ENCODE assay signal across 11 cellular contexts in the genomic region with DNA sequence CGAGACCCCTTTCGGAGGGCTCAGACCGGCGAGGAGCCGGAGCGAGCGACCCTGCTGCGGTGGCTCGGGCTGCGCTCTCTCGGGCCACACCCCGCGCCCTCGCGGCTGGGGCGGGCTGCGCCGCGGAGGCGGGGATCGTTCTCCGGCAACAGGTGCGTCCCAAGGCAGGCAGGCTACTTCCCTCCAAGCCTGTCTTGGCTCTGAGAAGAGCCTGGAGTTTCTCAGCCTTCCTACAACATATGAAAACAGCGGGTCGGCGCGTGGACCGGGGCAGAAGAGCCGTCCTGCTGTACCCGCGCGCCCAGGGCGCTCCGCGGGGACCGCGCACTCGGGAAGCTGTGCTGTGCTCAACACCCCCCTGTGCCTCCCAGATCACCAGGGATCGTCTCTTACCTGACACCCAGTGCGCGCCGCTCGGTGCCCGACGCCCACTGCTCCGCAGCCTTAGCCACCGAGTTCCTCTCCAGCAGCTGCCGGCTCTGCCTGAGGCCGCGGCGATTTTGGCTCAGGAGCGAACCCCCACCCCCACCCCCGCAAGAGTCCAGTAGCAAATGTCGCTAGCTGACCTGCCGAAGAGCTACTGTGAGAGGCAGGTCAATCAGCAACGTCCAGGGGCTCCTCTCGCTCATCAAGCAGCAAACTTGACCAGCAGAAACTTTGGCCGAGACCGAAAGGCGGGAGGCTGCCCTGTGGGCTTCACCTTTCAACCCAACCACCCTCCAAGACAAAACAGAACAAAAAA. TPM values are rescaled to one million over a fixed set of nuclear protein-coding genes. Genes with fewer than 3 reads are reported as not detected.
DNase-seq lines count a peak whose midpoint lies in the region; ATAC-seq and TF ChIP-seq lines count a peak whose summit lies in the region.
"Had no signal": no experiment of that assay in that cellular context is flagged by ENCODE, and none has a peak within 500 bp of the region (broad histone marks: within the 10 kb centered on the region; RNA-seq: fewer than 3 reads in every experiment).

No MANE protein-coding gene starts in this region.

- TF ChIP-seq CTCF in transverse colon (IDR thresholded peaks at IDR 0.05) (no peak), OCI-LY7 (conservative IDR thresholded peaks at IDR 0.05; ENCODE audit: low read length) (no peak)

- no peak for TF ChIP-seq EP300 in transverse colon (IDR thresholded peaks at IDR 0.05; ENCODE audit: low read depth)

- H3K27ac ChIP-seq in CD4-positive, alpha-beta memory T cell (ENCODE audit: low read depth, low read length): no peak overlapping the region
- H3K27ac ChIP-seq in mucosa of rectum (ENCODE audit: low read depth in 2 of 2, low read length in 2 of 2) (no peak overlapping the region), transverse colon (no peak overlapping the region), OCI-LY7 (ENCODE audit: low read depth, low read length, poor library complexity, severe bottlenecking) (no peak overlapping the region)

- H4K20me1 ChIP-seq in OCI-LY7 (ENCODE audit: insufficient read depth, low read length): no peaks in the 10 kb centered on the region

- no peaks in the 10 kb centered on the region for H3K79me2 ChIP-seq in OCI-LY7 (ENCODE audit: insufficient read depth, low read depth, low read length)

- no peak for TF ChIP-seq POLR2A in transverse colon (IDR thresholded peaks at IDR 0.05)

- no peaks in the 10 kb centered on the region for H3K9me3 ChIP-seq in CD4-positive, alpha-beta memory T cell (ENCODE audit: control insufficient read depth in 1 of 2, low read length in 2 of 2)
- H3K9me3 ChIP-seq in mucosa of rectum (ENCODE audit: control insufficient read depth in 2 of 2, low read length in 2 of 2): no peaks in the 10 kb centered on the region
- no peaks in the 10 kb centered on the region for H3K9me3 ChIP-seq in transverse colon
- H3K9me3 ChIP-seq in OCI-LY7 (ENCODE audit: low read length): no peaks in the 10 kb centered on the region

- intact Hi-C loops in CD4-positive, alpha-beta memory T cell (cut with micrococcal nuclease): loop anchor here (1.0 to 5.0 kb wide), 4 partner anchors 10 to 89 kb away; no protein-coding TSS in a partner anchor
- intact Hi-C loops in transverse colon (cut with DNase I; ENCODE audit: low total_unique reads): no loop called here
- intact Hi-C loops in OCI-LY7 (cut with micrococcal nuclease; ENCODE audit: unreplicated experiment): no loop called here

- H2AFZ ChIP-seq in OCI-LY7 (ENCODE audit: low read length): no peak overlapping the region

- peak overlapping the region in 1 of 2 donors; percentile 16 for H3K4me3 ChIP-seq in CD4-positive, alpha-beta memory T cell (ENCODE audit: low read length in 2 of 2)
- peak overlapping the region; percentile 2 to 42 for H3K4me3 ChIP-seq in mucosa of rectum (ENCODE audit: low read length in 2 of 2)
- H3K4me3 ChIP-seq in transverse colon: peak overlapping the region in 2 of 4 donors; percentile 8 to 38
- no peak overlapping the region for H3K4me3 ChIP-seq in OCI-LY7 (ENCODE audit: low read depth, low read length, poor library complexity, severe bottlenecking)

- peaks cover 55 to 59% of the 10 kb centered on the region in 2 donors for H3K27me3 Mint-ChIP-seq in CD4-positive, alpha-beta memory T cell
- H3K27me3 Mint-ChIP-seq in IgD-negative memory B cell: peaks cover 58% of the 10 kb centered on the region
- peaks cover 87% of the 10 kb centered on the region for H3K27me3 Mint-ChIP-seq in central memory CD8-positive, alpha-beta T cell

- H3K27ac Mint-ChIP-seq in CD4-positive, alpha-beta memory T cell: peak overlapping the region in 2 of 7 donors; percentile 68 to 72
- H3K27ac Mint-ChIP-seq in IgD-negative memory B cell: peak overlapping the region; percentile 14 to 89 (median 81)
- no peak overlapping the region for H3K27ac Mint-ChIP-seq in central memory CD8-positive, alpha-beta T cell (ENCODE audit: low read depth)

- no peaks in the 10 kb centered on the region for H3K36me3 ChIP-seq in CD4-positive, alpha-beta memory T cell (ENCODE audit: insufficient read depth, low read length)
- H3K36me3 ChIP-seq in mucosa of rectum (ENCODE audit: control insufficient read depth in 2 of 2, insufficient read depth in 2 of 2, low read length in 2 of 2) (no peaks in the 10 kb centered on the region), transverse colon (no peaks in the 10 kb centered on the region), OCI-LY7 (ENCODE audit: insufficient read depth, low read length) (no peaks in the 10 kb centered on the region)

- no peak overlapping the region for H3K4me2 ChIP-seq in OCI-LY7 (ENCODE audit: low read length)

- peaks cover 21 to 51% (median 37%) of the 10 kb centered on the region in 4 donors for H3K4me1 Mint-ChIP-seq in CD4-positive, alpha-beta memory T cell
- peaks cover 5 to 21% (median 18%) of the 10 kb centered on the region in 3 donors for H3K4me1 Mint-ChIP-seq in IgD-negative memory B cell
- peaks cover 38% of the 10 kb centered on the region for H3K4me1 Mint-ChIP-seq in central memory CD8-positive, alpha-beta T cell

- H3K9me3 Mint-ChIP-seq in CD4-positive, alpha-beta memory T cell: peaks cover 0 to 23% (median 3%) of the 10 kb centered on the region in 8 donors
- peaks cover 0 to 4% (median 0%) of the 10 kb centered on the region in 3 donors for H3K9me3 Mint-ChIP-seq in IgD-negative memory B cell
- peaks cover 4% of the 10 kb centered on the region for H3K9me3 Mint-ChIP-seq in central memory CD8-positive, alpha-beta T cell

- in situ Hi-C loops in transverse colon (cut with MboI; ENCODE audit: low pct_ligation_motif_present in 1 of 4, low pct_unique_long_range_greater_than_20kb in 1 of 4, low sequenced_read_pairs in 3 of 4): no loop called here

- WGBS in transverse colon (ENCODE audit: low coverage in 1 of 2), 2 donors: 5 to 27% methylated on average over 2 to 44 of the region's 60 CpGs

- H3K9me2 ChIP-seq in OCI-LY7 (ENCODE audit: insufficient read depth, low read length): no peaks in the 10 kb centered on the region

- H3K27me3 ChIP-seq in CD4-positive, alpha-beta memory T cell (ENCODE audit: insufficient read depth, low read length): peaks cover 66% of the 10 kb centered on the region
- H3K27me3 ChIP-seq in mucosa of rectum (ENCODE audit: control insufficient read depth in 2 of 2, insufficient read depth in 2 of 2, low read length in 2 of 2) (peaks cover 61 to 64% of the 10 kb centered on the region in 2 donors), transverse colon (peaks cover 99% of the 10 kb centered on the region)

- BruUV-seq in OCI-LY7 (replicated peaks; lab: Mats Ljungman, UMichigan): no TSS peak

- no peak overlapping the region for H3K9ac ChIP-seq in mucosa of rectum (ENCODE audit: low read depth in 1 of 2, low read length in 2 of 2)

- H3K4me3 Mint-ChIP-seq in CD4-positive, alpha-beta memory T cell: peak overlapping the region; percentile 46 to 86 (median 69)
- H3K4me3 Mint-ChIP-seq in IgD-negative memory B cell: peak overlapping the region in 3 of 4 donors; percentile 52 to 67 (median 52)
- H3K4me3 Mint-ChIP-seq in central memory CD8-positive, alpha-beta T cell: peak overlapping the region; percentile 43

- CTCF ChIA-PET in CD4-positive, alpha-beta memory T cell (lab: Charles Lee; ENCODE audit: partially characterized antibody): interaction anchor here (2.1 kb wide), 1 partner anchor 62 kb away, joined by 4 read pairs; no protein-coding TSS in a partner anchor
- CTCF ChIA-PET in OCI-LY7 (lab: Charles Lee; ENCODE audit: unreplicated experiment): no interaction called here

- POLR2A ChIA-PET in CD4-positive, alpha-beta memory T cell (lab: Charles Lee; ENCODE audit: partially characterized antibody): interaction anchor here (2.1 to 2.6 kb wide), 2 partner anchors 9 to 92 kb away, joined by 9 to 12 read pairs; no protein-coding TSS in a partner anchor
- POLR2A ChIA-PET in OCI-LY7 (lab: Charles Lee): no interaction called here

- H3K4me1 ChIP-seq in CD4-positive, alpha-beta memory T cell (ENCODE audit: insufficient read depth, low read length): peaks cover 53% of the 10 kb centered on the region
- H3K4me1 ChIP-seq in mucosa of rectum (ENCODE audit: control insufficient read depth in 2 of 2, insufficient read depth in 2 of 2, low read length in 2 of 2) (peaks cover 7 to 8% of the 10 kb centered on the region in 2 donors), transverse colon (peaks cover 9 to 42% (median 24%) of the 10 kb centered on the region in 4 donors), OCI-LY7 (ENCODE audit: insufficient read depth, low read length, poor library complexity, severe bottlenecking) (no peaks in the 10 kb centered on the region)

- ATAC-seq in central memory CD8-positive, alpha-beta T cell (replicated peaks; ENCODE audit: extremely low read depth, poor library complexity, severe bottlenecking): no peak
- no peak for ATAC-seq in GM19467 (IDR thresholded peaks at IDR 0.05; ENCODE audit: unreplicated experiment)
- ATAC-seq: HCT116 had no signal

- peak in 2 of 5 donors; percentile 37 to 41 for DNase-seq in CD4-positive, alpha-beta memory T cell
- no peak for DNase-seq in central memory CD8-positive, alpha-beta T cell (ENCODE audit: low spot score in 2 of 2)
- DNase-seq in transverse colon: no peak
- no peak for DNase-seq in NCI-H1105 treated with DMSO at 0.1 percent for 48 hours (lab: John Stamatoyannopoulos, UW)
- DNase-seq in OCI-LY7 (ENCODE audit: low spot score): no peak
- DNase-seq: NCI-H187 had no signal

- H3K36me3 Mint-ChIP-seq in CD4-positive, alpha-beta memory T cell: no peaks in the 10 kb centered on the region
- peaks cover 3% of the 10 kb centered on the region for H3K36me3 Mint-ChIP-seq in IgD-negative memory B cell
- peaks cover 14% of the 10 kb centered on the region for H3K36me3 Mint-ChIP-seq in central memory CD8-positive, alpha-beta T cell (ENCODE audit: insufficient read depth)

RNA-seq across cellular contexts. Expression of a gene that starts 3.7 kb away (rescaled TPM):
- not detected for total RNA-seq in CD4-positive, alpha-beta memory T cell
- not detected for polyA plus RNA-seq in CD4-positive, alpha-beta memory T cell
- polyA plus RNA-seq in IgD-negative memory B cell: not detected
- total RNA-seq in transverse colon (not detected), OCI-LY7 (2022) (not detected in 2 replicates)
- not detected in 2 replicates for total RNA-seq in OCI-LY7 (2014; rRNA removed; shearing (Covaris generic))
- total RNA-seq: epithelial cell of proximal tubule had no signal
